In genomic region chr7:76155938-76156337, GRCh38 we compare ENCODE assay signal across 12 cellular contexts. TPM values are rescaled to one million over a fixed set of nuclear protein-coding genes. Genes with fewer than 3 reads are reported as not detected.
DNase-seq lines count a peak whose midpoint lies in the region; ATAC-seq, FAIRE-seq and TF ChIP-seq lines count a peak whose summit lies in the region.
"Had no signal": no experiment of that assay in that cellular context is flagged by ENCODE, and none has a peak within 500 bp of the region (broad histone marks: within the 10 kb centered on the region; RNA-seq: fewer than 3 reads in every experiment).

No MANE protein-coding gene starts in this region.

- peak; percentile 72 for DNase-seq in GM23248
- DNase-seq in SK-MEL-5 (ENCODE audit: low read depth, low spot score) = peak; percentile 32
- DNase-seq in globus pallidus (ENCODE audit: low spot score) = peak; percentile 27
- DNase-seq in pancreas = peak in 1 of 6 donors; percentile 43
- no peak for DNase-seq in uterus
- no peak for DNase-seq in epidermal melanocyte (ENCODE audit: insufficient read length, low spot score)
- no peak for DNase-seq in T-helper 2 cell treated with Interferon-gamma antibody and Interleukin-4, amounts not matched to agents 5 μg/mL and 100 μg/mL, for 36 hours (ENCODE audit: low spot score)

- H3K27ac ChIP-seq in GM23248 (no peak overlapping the region), pancreas (no peak overlapping the region), uterus (no peak overlapping the region)
- H3K27ac ChIP-seq: SK-N-MC, thoracic aorta had no signal

- intact Hi-C loops in pancreas (cut with DNase I) = no loop called here
- intact Hi-C loops in uterus (cut with DNase I; ENCODE audit: low total_unique reads) = no loop called here

- peaks cover 22% of the 10 kb centered on the region for H3K4me1 Mint-ChIP-seq in T-helper 2 cell treated with Interferon-gamma antibody and Interleukin-4, amounts not matched to agents 5 μg/mL and 100 μg/mL, for 36 hours (ENCODE audit: low read depth)

- no peak overlapping the region for H3K27ac Mint-ChIP-seq in T-helper 2 cell treated with Interferon-gamma antibody and Interleukin-4, amounts not matched to agents 5 μg/mL and 100 μg/mL, for 36 hours

- H4K20me1 ChIP-seq in GM23248 (ENCODE audit: insufficient read depth) = no peaks in the 10 kb centered on the region

- H3K9me3 Mint-ChIP-seq in T-helper 2 cell treated with Interferon-gamma antibody and Interleukin-4, amounts not matched to agents 5 μg/mL and 100 μg/mL, for 36 hours = no peaks in the 10 kb centered on the region

- TF ChIP-seq CTCF in pancreas (IDR thresholded peaks at IDR 0.05) (no peak), uterus (IDR thresholded peaks at IDR 0.05) (no peak)

- H3K36me3 Mint-ChIP-seq in T-helper 2 cell treated with Interferon-gamma antibody and Interleukin-4, amounts not matched to agents 5 μg/mL and 100 μg/mL, for 36 hours (ENCODE audit: low read depth) = no peaks in the 10 kb centered on the region

- H3K4me3 ChIP-seq in GM23248 = no peak overlapping the region
- H3K4me3 ChIP-seq in pancreas = no peak overlapping the region
- no peak overlapping the region for H3K4me3 ChIP-seq in uterus
- H3K4me3 ChIP-seq: SK-N-MC, thoracic aorta had no signal

- no peaks in the 10 kb centered on the region for H3K9me2 ChIP-seq in GM23248 (ENCODE audit: insufficient read depth)

- H3F3A ChIP-seq in GM23248 (ENCODE audit: insufficient read depth) = 0 out of 2 replicates have a peak, but pooled peaks cover 3% of the 10 kb centered on the region

- H3K27me3 Mint-ChIP-seq in T-helper 2 cell treated with Interferon-gamma antibody and Interleukin-4, amounts not matched to agents 5 μg/mL and 100 μg/mL, for 36 hours (ENCODE audit: low read depth) = no peaks in the 10 kb centered on the region

- H3K4me1 ChIP-seq in GM23248 (ENCODE audit: insufficient read depth) = no peaks in the 10 kb centered on the region
- H3K4me1 ChIP-seq in pancreas = no peaks in the 10 kb centered on the region
- no peaks in the 10 kb centered on the region for H3K4me1 ChIP-seq in uterus

- no peak overlapping the region for H3K9ac ChIP-seq in GM23248

- H3K27me3 ChIP-seq in GM23248 (replicated peaks; ENCODE audit: insufficient read depth) = no peaks in the 10 kb centered on the region
- H3K27me3 ChIP-seq in pancreas = no peaks in the 10 kb centered on the region
- no peaks in the 10 kb centered on the region for H3K27me3 ChIP-seq in uterus

- no peaks in the 10 kb centered on the region for H3K36me3 ChIP-seq in GM23248 (ENCODE audit: low read depth)
- H3K36me3 ChIP-seq in pancreas = no peaks in the 10 kb centered on the region
- H3K36me3 ChIP-seq in uterus = no peaks in the 10 kb centered on the region
- H3K36me3 ChIP-seq: thoracic aorta had no signal

- 72 to 74% methylated on average over 6 of the region's 6 CpGs for WGBS in GM23248 (ENCODE audit: low coverage in 1 of 2, low lambda C conversion rate in 2 of 2, missing lambda C conversion rate in 2 of 2), 2 experiments
- WGBS in pancreas, 2 donors = 71 to 78% methylated on average over 6 of the region's 6 CpGs

- H3K79me2 ChIP-seq in GM23248 (ENCODE audit: insufficient read depth) = no peaks in the 10 kb centered on the region

- ATAC-seq in pancreas (peak in 3 of 4 donors; percentile 45 to 69 (median 52)), HG02970 (IDR thresholded peaks at IDR 0.05; ENCODE audit: low FRiP score, unreplicated experiment) (no peak)

- no peak overlapping the region for H3K4me3 Mint-ChIP-seq in T-helper 2 cell treated with Interferon-gamma antibody and Interleukin-4, amounts not matched to agents 5 μg/mL and 100 μg/mL, for 36 hours

- H3K9me3 ChIP-seq in GM23248 (ENCODE audit: low read depth) (no peaks in the 10 kb centered on the region), pancreas (no peaks in the 10 kb centered on the region), uterus (no peaks in the 10 kb centered on the region)
- H3K9me3 ChIP-seq: thoracic aorta had no signal

- H3K4me2 ChIP-seq in GM23248 (ENCODE audit: unreplicated experiment) = no peak overlapping the region

- no peak overlapping the region for H2AFZ ChIP-seq in GM23248

- in situ Hi-C loops in GM23248 (cut with MboI) (no loop called here), SK-MEL-5 (cut with HindIII; ENCODE audit: low pct_unique_long_range_greater_than_20kb, low sequenced_read_pairs) (no loop called here)

- FAIRE-seq in pancreas (lab: Jason Lieb, UNC) = no peak
- FAIRE-seq: frontal cortex, GM12892 had no signal

- TF ChIP-seq POLR2A in uterus (IDR thresholded peaks at IDR 0.05) = no peak

RNA-seq across cellular contexts. Expression of gene SRRM3, which starts 45.8 kb away (rescaled TPM):
- 0.65 TPM in 1 of 2 replicates, not detected in the other for total RNA-seq in GM23248 (2014; rRNA removed; shearing (Covaris generic))
- polyA plus RNA-seq in GM23248 (2016; fragmentation: Nextera tagmentation; extraction: Ambion mirVana) = 0.39 and 0.91 TPM in 2 replicates
- total RNA-seq in SK-MEL-5 (2014; rRNA removed; shearing (Covaris generic)) = 13.1 and 16.4 TPM in 2 replicates
- 38.8 and 44.1 TPM in 2 replicates for polyA plus RNA-seq in SK-MEL-5 (2015; cell fraction: cytosol; rRNA removed)
- 27.2 and 35.6 TPM in 2 replicates for polyA plus RNA-seq in SK-MEL-5 (2015; cell fraction: nucleus; rRNA removed)
- total RNA-seq in pancreas = 1 to 10 TPM; 1.2 to 4.6 (median 1.6) TPM
- 10 to 100 TPM in 1 of 2 donors, 1 to 10 TPM in 1; 7.6 to 10.4 TPM for polyA plus RNA-seq in pancreas
- total RNA-seq in uterus = 10 to 100 TPM in 1 of 4 donors, 1 to 10 TPM in 3; 1.3 to 15.9 (median 6.0) TPM

Comparison
In these comparisons a context has a peak if more than half of its experiments do, and no peak if none do; other contexts are left out.
1. DNase-seq: peak in GM23248 (single experiment), SK-MEL-5 (single experiment) and globus pallidus (single experiment); none in uterus (0 of 2), epidermal melanocyte (single experiment) and T-helper 2 cell treated with Interferon-gamma antibody and Interleukin-4, amounts not matched to agents 5 μg/mL and 100 μg/mL, for 36 hours (single experiment).